Comparison of ENCODE assay signal across 1 cellular context in genomic region chr5:1801061-1801953, GRCh38.
TF ChIP-seq lines count a peak whose summit lies in the region.

NDUFS6 (plus strand) TSS chr5:1801407; CDS start chr5:1801418, 11 bp downstream.

TF ChIP-seq in HepG2, 621 proteins besides CTCF, POLR2A, EP300 and RAD21 (continued from another document and continues in another):
- TF ChIP-seq TEAD2 (CRISPR knock-in tag; IDR thresholded peaks at IDR 0.05) (no peak), THAP7 (CRISPR knock-in tag; IDR thresholded peaks at IDR 0.05) (no peak), GFI1 (CRISPR knock-in tag; IDR thresholded peaks at IDR 0.05; ENCODE audit: borderline replicate concordance) (no peak), SRSF9 (IDR thresholded peaks at IDR 0.05; ENCODE audit: borderline replicate concordance, insufficient read depth, low read depth, low read length, poor library complexity, severe bottlenecking) (no peak), TRIM24 (CRISPR knock-in tag; IDR thresholded peaks at IDR 0.05) (no peak), ZNF646 (CRISPR knock-in tag; IDR thresholded peaks at IDR 0.05) (no peak), HMGXB3 (CRISPR knock-in tag; IDR thresholded peaks at IDR 0.05; ENCODE audit: borderline replicate concordance) (peak; percentile 42; the same call in 1 of the 2 replicates), CENPX (CRISPR knock-in tag; IDR thresholded peaks at IDR 0.05) (no peak), ZNF619 (CRISPR knock-in tag; IDR thresholded peaks at IDR 0.05) (0 out of 2 replicates have a peak, but pooled peaks have one; percentile 66), ARID3A (IDR thresholded peaks at IDR 0.05; ENCODE audit: low read depth, low read length) (no peak), THAP9 (CRISPR knock-in tag; IDR thresholded peaks at IDR 0.05; ENCODE audit: borderline replicate concordance) (peak; percentile 86; the same call in 1 of the 2 replicates), GTF2F1 (IDR thresholded peaks at IDR 0.05; ENCODE audit: low read length) (no peak), ZNF362 (CRISPR knock-in tag; IDR thresholded peaks at IDR 0.05; ENCODE audit: borderline replicate concordance) (0 out of 2 replicates have a peak, but pooled peaks have one; percentile 38), CHCHD3 (CRISPR knock-in tag; IDR thresholded peaks at IDR 0.05) (peak; percentile 64; the same call in 1 of the 2 replicates), BHLHE40 (IDR thresholded peaks at IDR 0.05; ENCODE audit: low read length) (0 out of 2 replicates have a peak, but pooled peaks have one; percentile 4), ESRRA (CRISPR knock-in tag; IDR thresholded peaks at IDR 0.05; ENCODE audit: low read depth) (peak; percentile 85), ZNF280B (CRISPR knock-in tag; IDR thresholded peaks at IDR 0.05; ENCODE audit: borderline replicate concordance) (peak; percentile 79), MYNN (CRISPR knock-in tag; IDR thresholded peaks at IDR 0.05; ENCODE audit: low read depth) (no peak), NPAS2 (CRISPR knock-in tag; IDR thresholded peaks at IDR 0.05; ENCODE audit: borderline replicate concordance) (no peak), PPARG (CRISPR knock-in tag; conservative IDR thresholded peaks at IDR 0.05) (no peak; the same call in 1 of the 2 replicates), ZBTB8A (CRISPR knock-in tag; IDR thresholded peaks at IDR 0.05; ENCODE audit: borderline replicate concordance, low read depth) (0 out of 2 replicates have a peak, but pooled peaks have one; percentile 30), FOXO1 (CRISPR knock-in tag; IDR thresholded peaks at IDR 0.05) (peak; percentile 32), ZNF709 (CRISPR knock-in tag; IDR thresholded peaks at IDR 0.05) (no peak), KAT2B (IDR thresholded peaks at IDR 0.05; ENCODE audit: borderline replicate concordance, low read depth, low read length) (no peak), ZNF788 (CRISPR knock-in tag; IDR thresholded peaks at IDR 0.05; ENCODE audit: borderline replicate concordance) (peak; percentile 73; the same call in 1 of the 2 replicates), ZNF430 (CRISPR knock-in tag; IDR thresholded peaks at IDR 0.05) (no peak), PRMT3 (CRISPR knock-in tag; IDR thresholded peaks at IDR 0.05; ENCODE audit: borderline replicate concordance, low read depth) (no peak), CBX5 (CRISPR knock-in tag; IDR thresholded peaks at IDR 0.05; ENCODE audit: borderline replicate concordance) (no peak), CBX2 (IDR thresholded peaks at IDR 0.05; ENCODE audit: low read depth, low read length) (no peak), CBX2 (CRISPR knock-in tag; IDR thresholded peaks at IDR 0.05; ENCODE audit: low read depth) (peak; percentile 64; the same call in 1 of the 2 replicates), PHF21A (CRISPR knock-in tag; IDR thresholded peaks at IDR 0.05) (peak; percentile 50; the same call in 1 of the 2 replicates), ZSCAN22 (CRISPR knock-in tag; IDR thresholded peaks at IDR 0.05) (no peak), MED8 (CRISPR knock-in tag; IDR thresholded peaks at IDR 0.05; ENCODE audit: insufficient replicate concordance) (no peak), JUN (CRISPR knock-in tag; IDR thresholded peaks at IDR 0.05) (0 out of 2 replicates have a peak, but pooled peaks have one; percentile 59), ZNF512 (CRISPR knock-in tag; IDR thresholded peaks at IDR 0.05) (no peak)
